In genomic region chr3:31932990-31933389, GRCh38 we compare ENCODE assay signal across 20 cellular contexts. TPM values are rescaled to one million over a fixed set of nuclear protein-coding genes. Genes with fewer than 3 reads are reported as not detected.
DNase-seq lines count a peak whose midpoint lies in the region; ATAC-seq and TF ChIP-seq lines count a peak whose summit lies in the region.
"Had no signal": no experiment of that assay in that cellular context is flagged by ENCODE, and none has a peak within 500 bp of the region (broad histone marks: within the 10 kb centered on the region; RNA-seq: fewer than 3 reads in every experiment).

No MANE protein-coding gene starts in this region.

- TF ChIP-seq CTCF in IMR-90 (conservative IDR thresholded peaks at IDR 0.05; ENCODE audit: low read depth, low read length) (no peak), SU-DHL-6 (IDR thresholded peaks at IDR 0.05; ENCODE audit: insufficient read depth, low read length, poor library complexity, severe bottlenecking) (no peak), nephron progenitor cell (IDR thresholded peaks at IDR 0.05) (no peak), upper lobe of right lung (IDR thresholded peaks at IDR 0.05) (no peak)

- H3K9me3 Mint-ChIP-seq in nephron progenitor cell, result no peaks in the 10 kb centered on the region

- no peak overlapping the region for H2AK9ac ChIP-seq in IMR-90 (replicated peaks; ENCODE audit: low read depth, low read length, poor library complexity)

- H3K27me3 Mint-ChIP-seq in nephron progenitor cell (ENCODE audit: low read depth, poor library complexity), result no peaks in the 10 kb centered on the region

- H3K9me1 ChIP-seq in IMR-90 (ENCODE audit: insufficient read depth, low read length), result peaks cover 2% of the 10 kb centered on the region; the same call in 1 of the 2 replicates

- peaks cover 70% of the 10 kb centered on the region for H3F3A ChIP-seq in SU-DHL-6 (ENCODE audit: insufficient read depth)

- no peak overlapping the region for H2BK15ac ChIP-seq in IMR-90 (ENCODE audit: low read depth, low read length)

- peaks cover 38% of the 10 kb centered on the region for H3K4me1 Mint-ChIP-seq in nephron progenitor cell
- H3K4me1 Mint-ChIP-seq: CD14-positive monocyte had no signal

- dilution Hi-C loops in IMR-90 (cut with HindIII; ENCODE audit: low sequenced_read_pairs, unreplicated experiment), result no loop called here

- no peak overlapping the region for H3K9ac ChIP-seq in BLaER1 treated with 17β-estradiol and CSF1 and Interleukin-3, amounts not matched to agents 10 nM and 100 nM
- no peak overlapping the region for H3K9ac ChIP-seq in IMR-90 (ENCODE audit: low read depth, low read length)
- peak overlapping the region; percentile 56 for H3K9ac ChIP-seq in SU-DHL-6 (ENCODE audit: low read length)
- H3K9ac ChIP-seq: SK-N-SH had no signal

- H3K4me3 ChIP-seq in BLaER1 treated with 17β-estradiol and CSF1 and Interleukin-3, amounts not matched to agents 10 nM and 100 nM, result no peak overlapping the region
- H3K4me3 ChIP-seq in IMR-90 (ENCODE audit: insufficient read depth, low read depth, low read length), result no peak overlapping the region
- H3K4me3 ChIP-seq in SU-DHL-6 (ENCODE audit: insufficient read depth, low read length, poor library complexity, severe bottlenecking), result peak overlapping the region; percentile 26
- no peak overlapping the region for H3K4me3 ChIP-seq in upper lobe of right lung
- H3K4me3 ChIP-seq: A549 had no signal

- H3K4ac ChIP-seq in IMR-90 (ENCODE audit: low read depth, low read length), result no peak overlapping the region

- no peak overlapping the region for H2BK120ac ChIP-seq in IMR-90 (ENCODE audit: low read depth, low read length)

- no peak for TF ChIP-seq RAD21 in IMR-90 (IDR thresholded peaks at IDR 0.05; ENCODE audit: low read length)

- no peak overlapping the region for H3K4me3 Mint-ChIP-seq in nephron progenitor cell
- H3K4me3 Mint-ChIP-seq: CD14-positive monocyte had no signal

- no peak overlapping the region for H2BK20ac ChIP-seq in IMR-90 (ENCODE audit: low read depth, low read length)

- peak overlapping the region; percentile 36; the same call in 1 of the 2 replicates for H3K14ac ChIP-seq in IMR-90 (replicated peaks; ENCODE audit: low read depth, low read length)

- no CpG with 5 or more reads among the region's 3 CpGs for WGBS in IMR-90 (ENCODE audit: extremely low coverage in 2 of 2, insufficient read length in 1 of 2), 2 experiments

- no peaks in the 10 kb centered on the region for H3K36me3 Mint-ChIP-seq in nephron progenitor cell (ENCODE audit: low read depth)
- H3K36me3 Mint-ChIP-seq: CD14-positive monocyte had no signal

- H2AFZ ChIP-seq in IMR-90 (replicated peaks; ENCODE audit: low read length, poor library complexity), result no peak overlapping the region
- no peak overlapping the region for H2AFZ ChIP-seq in SU-DHL-6 (ENCODE audit: low read depth, low read length, severe bottlenecking)

- in situ Hi-C loops in IMR-90 (cut with MboI; ENCODE audit: low sequenced_read_pairs), result no loop called here

- no peaks in the 10 kb centered on the region for H3K9me2 ChIP-seq in SU-DHL-6 (replicated peaks; ENCODE audit: insufficient read depth, low read length)
- H3K9me2 ChIP-seq: SK-N-SH had no signal

- CTCF ChIA-PET in IMR-90 (lab: Yijun Ruan, JAX), result no interaction called here

- no peaks in the 10 kb centered on the region for H4K20me1 ChIP-seq in BLaER1 treated with 17β-estradiol and CSF1 and Interleukin-3, amounts not matched to agents 10 nM and 100 nM
- H4K20me1 ChIP-seq in IMR-90 (ENCODE audit: insufficient read depth, low read length) (no peaks in the 10 kb centered on the region; the same call in 1 of the 2 replicates), SU-DHL-6 (ENCODE audit: low read depth, low read length) (no peaks in the 10 kb centered on the region)

- no peak overlapping the region for H4K8ac ChIP-seq in IMR-90 (ENCODE audit: low read depth in 2 of 2, low read length in 2 of 2)

- H2BK5ac ChIP-seq in IMR-90 (ENCODE audit: low read depth, low read length, poor library complexity, severe bottlenecking), result no peak overlapping the region

- peaks cover 93% of the 10 kb centered on the region for H3K79me2 ChIP-seq in SU-DHL-6 (ENCODE audit: insufficient read depth, low read length)

- H3K4me1 ChIP-seq in BLaER1 treated with 17β-estradiol and CSF1 and Interleukin-3, amounts not matched to agents 10 nM and 100 nM, result peaks cover 5 to 26% (median 21%) of the 10 kb centered on the region in 10 experiments; a peak in 18 of 20 replicates
- H3K4me1 ChIP-seq in IMR-90 (ENCODE audit: control insufficient read depth, insufficient read depth, low read length), result no peaks in the 10 kb centered on the region
- peaks cover 24% of the 10 kb centered on the region for H3K4me1 ChIP-seq in upper lobe of right lung

- peaks cover 0 to 3% (median 0%) of the 10 kb centered on the region in 11 experiments; a peak in 3 of 22 replicates for H3K9me3 ChIP-seq in BLaER1 treated with 17β-estradiol and CSF1 and Interleukin-3, amounts not matched to agents 10 nM and 100 nM (replicated peaks in 1 of 11)
- no peaks in the 10 kb centered on the region for H3K9me3 ChIP-seq in IMR-90 (ENCODE audit: control insufficient read depth, insufficient read depth, low read length)
- no peaks in the 10 kb centered on the region for H3K9me3 ChIP-seq in SU-DHL-6 (ENCODE audit: insufficient read depth, low read length)
- H3K9me3 ChIP-seq in upper lobe of right lung, result no peaks in the 10 kb centered on the region
- H3K9me3 ChIP-seq: A549, SK-N-SH had no signal

- peak overlapping the region; percentile 32; the same call in 1 of the 2 replicates for H3K23ac ChIP-seq in IMR-90 (ENCODE audit: low read depth, low read length)

- TF ChIP-seq POLR2A in IMR-90 (IDR thresholded peaks at IDR 0.05; ENCODE audit: low read depth, low read length), result no peak

- BruUV-seq in IMR-90 (replicated peaks; lab: Mats Ljungman, UMichigan), result no TSS peak

- H4K91ac ChIP-seq in IMR-90 (ENCODE audit: insufficient read depth, low read depth, low read length), result no peak overlapping the region

- H4K5ac ChIP-seq in IMR-90 (ENCODE audit: low read depth, low read length), result no peak overlapping the region

- ATAC-seq in IMR-90 (ENCODE audit: low read depth) (no peak), upper lobe of right lung (no peak)
- ATAC-seq: A549, PC-3 had no signal

- H3K56ac ChIP-seq in IMR-90 (ENCODE audit: extremely low read depth, insufficient read depth, low read length), result no peak overlapping the region

- H3K27ac ChIP-seq in BLaER1 treated with 17β-estradiol and CSF1 and Interleukin-3, amounts not matched to agents 10 nM and 100 nM, result peak overlapping the region in 4 of 11 experiments; percentile 19 to 31 (median 27); a peak in 5 of 22 replicates
- H3K27ac ChIP-seq in IMR-90 (ENCODE audit: insufficient read depth, low read length) (no peak overlapping the region), SU-DHL-6 (ENCODE audit: low read depth, low read length) (peak overlapping the region; percentile 93), upper lobe of right lung (no peak overlapping the region)
- H3K27ac ChIP-seq: A549 had no signal

- H3K27me3 ChIP-seq in BLaER1 treated with 17β-estradiol and CSF1 and Interleukin-3, amounts not matched to agents 10 nM and 100 nM, result no peaks in the 10 kb centered on the region
- H3K27me3 ChIP-seq in IMR-90 (ENCODE audit: control insufficient read depth, insufficient read depth, low read length) (no peaks in the 10 kb centered on the region), SU-DHL-6 (ENCODE audit: low read length) (no peaks in the 10 kb centered on the region), upper lobe of right lung (no peaks in the 10 kb centered on the region)

- peaks cover 0 to 5% of the 10 kb centered on the region in 2 experiments; a peak in 1 of 4 replicates for H3K79me1 ChIP-seq in IMR-90 (ENCODE audit: low read depth in 1 of 2, low read length in 2 of 2)

- no peak for DNase-seq in IMR-90
- no peak for DNase-seq in nephron progenitor cell
- DNase-seq in MV-4-11 (lab: John Stamatoyannopoulos, UW), result no peak
- DNase-seq in NOMO-1 treated with DMSO at 0.1 percent for 48 hours (lab: John Stamatoyannopoulos, UW; ENCODE audit: unreplicated experiment), result no peak
- DNase-seq in upper lobe of right lung, result no peak
- no peak for DNase-seq in activated gamma-delta T cell (lab: John Stamatoyannopoulos, UW)
- DNase-seq: DMS 273 treated with DMSO at 0.1 percent for 48 hours; GF-D8; H7; NCI-H1436 treated with DMSO at 0.1 percent for 48 hours; NCI-H2029 treated with DMSO at 0.1 percent for 48 hours; NCI-H2171 treated with DMSO at 0.1 percent for 48 hours; NCI-H446 treated with DMSO at 0.1 percent for 48 hours; NK-92 treated with Interleukin-12 subunit alpha and Interleukin-12 subunit beta, amount 100 ng/mL, for 24 hours; PC-3; SK-N-SH had no signal

- H3K4me2 ChIP-seq in BLaER1 treated with 17β-estradiol and CSF1 and Interleukin-3, amounts not matched to agents 10 nM and 100 nM, result peak overlapping the region in 6 of 11 experiments; percentile 9 to 60 (median 32); a peak in 5 of 22 replicates
- H3K4me2 ChIP-seq in IMR-90 (ENCODE audit: low read depth, low read length) (no peak overlapping the region), SU-DHL-6 (ENCODE audit: low read depth, low read length, poor library complexity, severe bottlenecking) (peak overlapping the region; percentile 81)
- H3K4me2 ChIP-seq: A549, SK-N-SH had no signal

- H3K27ac Mint-ChIP-seq in nephron progenitor cell, result peak overlapping the region; percentile 12
- H3K27ac Mint-ChIP-seq: CD14-positive monocyte had no signal

- no peak overlapping the region; the same call in 1 of the 2 replicates for H2AK5ac ChIP-seq in IMR-90 (ENCODE audit: low read depth, low read length)

- no peaks in the 10 kb centered on the region for H3K36me3 ChIP-seq in BLaER1 treated with 17β-estradiol and CSF1 and Interleukin-3, amounts not matched to agents 10 nM and 100 nM
- no peaks in the 10 kb centered on the region for H3K36me3 ChIP-seq in IMR-90 (ENCODE audit: control insufficient read depth, insufficient read depth, low read length)
- no peaks in the 10 kb centered on the region for H3K36me3 ChIP-seq in SU-DHL-6 (ENCODE audit: low read length)
- no peaks in the 10 kb centered on the region for H3K36me3 ChIP-seq in upper lobe of right lung

- no peak overlapping the region for H3K18ac ChIP-seq in IMR-90 (ENCODE audit: low read depth, low read length)

- intact Hi-C loops in IMR-90 (cut with micrococcal nuclease) (no loop called here), upper lobe of right lung (cut with DNase I) (no loop called here)

- POLR2A ChIA-PET in IMR-90 (lab: Charles Lee; ENCODE audit: unreplicated experiment), result no interaction called here

TF ChIP-seq in IMR-90, 13 proteins besides CTCF, POLR2A, EP300 and RAD21 (continues in another document):
- TF ChIP-seq RCOR1 (IDR thresholded peaks at IDR 0.05; ENCODE audit: insufficient replicate concordance, low read length), result no peak
- no peak for TF ChIP-seq FOS (IDR thresholded peaks at IDR 0.05; ENCODE audit: low read depth, low read length)

RNA-seq across cellular contexts. Expression of gene OSBPL10, which starts 48.1 kb away (rescaled TPM):
- 7.2 and 9.5 TPM in 2 replicates for total RNA-seq in IMR-90 (2012; rRNA removed)
- polyA plus RNA-seq in IMR-90 (2012; rRNA removed), result 8.0 and 10.1 TPM in 2 replicates
- polyA plus RNA-seq in IMR-90 (2012; cell fraction: cytosol; rRNA removed), result 2.9 and 5.3 TPM in 2 replicates
- 8.0 and 8.7 TPM in 2 replicates for polyA plus RNA-seq in IMR-90 (2012; cell fraction: nucleus; rRNA removed; ENCODE audit: low replicate concordance)
- 30.8 TPM for total RNA-seq in upper lobe of right lung
- polyA plus RNA-seq: CD14-positive monocyte had no signal

RNA-seq across cellular contexts. Expression of gene ZNF860, which starts 48.6 kb away (rescaled TPM):
- total RNA-seq in IMR-90 (2012; rRNA removed) (0.18 and 0.56 TPM in 2 replicates), upper lobe of right lung (1.6 TPM)
- polyA plus RNA-seq in IMR-90 (2012; rRNA removed), result 0.07 and 0.26 TPM in 2 replicates
- polyA plus RNA-seq in IMR-90 (2012; cell fraction: cytosol; rRNA removed), result 0.03 and 0.12 TPM in 2 replicates
- 0.11 and 0.40 TPM in 2 replicates for polyA plus RNA-seq in IMR-90 (2012; cell fraction: nucleus; rRNA removed; ENCODE audit: low replicate concordance)
- polyA plus RNA-seq: CD14-positive monocyte, SK-N-SH had no signal
